11 cellular contexts compared by ENCODE assay signal in the genomic region with DNA sequence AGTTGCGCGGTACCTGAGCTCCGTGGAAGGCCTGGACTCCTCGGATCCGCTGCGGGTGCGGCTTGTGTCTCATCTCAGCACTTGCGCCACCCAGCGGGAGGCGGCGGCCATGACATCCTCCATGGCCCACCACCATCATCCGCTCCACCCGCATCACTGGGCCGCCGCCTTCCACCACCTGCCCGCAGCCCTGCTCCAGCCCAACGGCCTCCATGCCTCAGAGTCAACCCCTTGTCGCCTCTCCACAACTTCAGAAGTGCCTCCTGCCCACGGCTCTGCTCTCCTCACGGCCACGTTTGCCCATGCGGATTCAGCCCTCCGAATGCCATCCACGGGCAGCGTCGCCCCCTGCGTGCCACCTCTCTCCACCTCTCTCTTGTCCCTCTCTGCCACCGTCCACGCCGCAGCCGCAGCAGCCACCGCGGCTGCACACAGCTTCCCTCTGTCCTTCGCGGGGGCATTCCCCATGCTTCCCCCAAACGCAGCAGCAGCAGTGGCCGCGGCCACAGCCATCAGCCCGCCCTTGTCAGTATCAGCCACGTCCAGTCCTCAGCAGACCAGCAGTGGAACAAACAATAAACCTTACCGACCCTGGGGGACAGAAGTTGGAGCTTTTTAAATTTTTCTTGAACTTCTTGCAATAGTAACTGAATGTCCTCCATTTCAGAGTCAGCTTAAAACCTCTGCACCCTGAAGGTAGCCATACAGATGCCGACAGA.
A peak's percentile ranks its signal among the peaks of the same experiment; 100 is the strongest.
DNase-seq lines count a peak whose midpoint lies in the region; ATAC-seq and TF ChIP-seq lines count a peak whose summit lies in the region.
"Had no signal": no experiment of that assay in that cellular context is flagged by ENCODE, and none has a peak within 500 bp of the region (broad histone marks: within the 10 kb centered on the region; RNA-seq: fewer than 3 reads in every experiment).

No MANE protein-coding gene starts in this region.

- peak; percentile 30; the same call in 1 of the 2 replicates for TF ChIP-seq CTCF in WERI-Rb-1 (IDR thresholded peaks at IDR 0.05; ENCODE audit: low read depth, low read length)

- ATAC-seq in GM19467 (IDR thresholded peaks at IDR 0.05; ENCODE audit: unreplicated experiment) = no peak

- DNase-seq in stimulated activated CD4-positive, alpha-beta T cell treated with anti-CD3 and anti-CD28 coated beads, Interleukin-15, amount 100 ng/mL, for 24 hours = peak; percentile 13
- DNase-seq in stimulated activated CD4-positive, alpha-beta T cell treated with anti-CD3 and anti-CD28 coated beads, Interleukin-1b, Interleukin-23, amount 100 ng/mL, for 48 hours = no peak
- no peak for DNase-seq in WERI-Rb-1
- DNase-seq in iPS-NIHi11 (ENCODE audit: low spot score) = peak; percentile 81
- no peak for DNase-seq in NCI-H748 (lab: John Stamatoyannopoulos, UW; ENCODE audit: unreplicated experiment)
- DNase-seq in amniotic stem cell (lab: John Stamatoyannopoulos, UW) = no peak
- no peak for DNase-seq in activated CD4-positive, CD25-positive, alpha-beta regulatory T cell treated with anti-CD3 and anti-CD28 coated beads, Interleukin-2, amount 50 U/mL, for 72 hours
- DNase-seq: activated B cell treated with CpG ODN at 0.5 μM for 24 hours; CD4-positive, alpha-beta memory T cell; NCI-H1105 treated with DMSO at 0.1 percent for 48 hours had no signal

- no peaks in the 10 kb centered on the region for H3K27me3 ChIP-seq in WERI-Rb-1 (ENCODE audit: insufficient read depth, low read depth, severe bottlenecking)

- H3K27ac ChIP-seq in WERI-Rb-1 = no peak overlapping the region

- no peak overlapping the region for H3K4me3 ChIP-seq in WERI-Rb-1 (ENCODE audit: low read depth, low read length)

- no peaks in the 10 kb centered on the region for H3K9me3 ChIP-seq in WERI-Rb-1 (ENCODE audit: severe bottlenecking)

- H3K36me3 ChIP-seq in WERI-Rb-1 = no peaks in the 10 kb centered on the region

Comparison
In these comparisons a context has a peak if more than half of its experiments do, and no peak if none do; other contexts are left out.
1. DNase-seq: peak in stimulated activated CD4-positive, alpha-beta T cell treated with anti-CD3 and anti-CD28 coated beads, Interleukin-15, amount 100 ng/mL, for 24 hours (single experiment) and iPS-NIHi11 (single experiment); none in stimulated activated CD4-positive, alpha-beta T cell treated with anti-CD3 and anti-CD28 coated beads, Interleukin-1b, Interleukin-23, amount 100 ng/mL, for 48 hours (single experiment), WERI-Rb-1 (single experiment), NCI-H748 (single experiment), amniotic stem cell (single experiment) and activated CD4-positive, CD25-positive, alpha-beta regulatory T cell treated with anti-CD3 and anti-CD28 coated beads, Interleukin-2, amount 50 U/mL, for 72 hours (single experiment).